Comparison of ENCODE assay signal across 11 cellular contexts in genomic region chr1:67019600-67020136, GRCh38. TPM values are rescaled to one million over a fixed set of nuclear protein-coding genes. Genes with fewer than 3 reads are reported as not detected.
DNase-seq lines count a peak whose midpoint lies in the region; ATAC-seq and TF ChIP-seq lines count a peak whose summit lies in the region.
"Had no signal": no experiment of that assay in that cellular context is flagged by ENCODE, and none has a peak within 500 bp of the region (broad histone marks: within the 10 kb centered on the region; RNA-seq: fewer than 3 reads in every experiment).

No MANE protein-coding gene starts in this region.

- no peak for TF ChIP-seq POLR2A in heart left ventricle (IDR thresholded peaks at IDR 0.05)
- TF ChIP-seq POLR2A in ovary (IDR thresholded peaks at IDR 0.05), result no peak

- peaks cover 0 to 50% (median 26%) of the 10 kb centered on the region in 9 donors for H3K36me3 ChIP-seq in heart left ventricle
- H3K36me3 ChIP-seq in ovary, result no peaks in the 10 kb centered on the region

- H3K4me3 ChIP-seq in heart left ventricle (no peak overlapping the region), ovary (no peak overlapping the region)

- H3K27me3 Mint-ChIP-seq in activated T-helper 1 cell treated with anti-CD3 and anti-CD28 coated beads, Interleukin-12 subunit alpha, Interleukin-12 subunit beta, Interleukin-2, Interleukin-4 antibody, amounts not matched to agents 30 ng/mL and 10 ng/mL and 1 ng/mL, durations not matched to agents 14 hours and 24 hours and 36 hours (ENCODE audit: insufficient read depth), result no peaks in the 10 kb centered on the region
- no peaks in the 10 kb centered on the region for H3K27me3 Mint-ChIP-seq in progenitor cell of endocrine pancreas
- no peaks in the 10 kb centered on the region for H3K27me3 Mint-ChIP-seq in activated CD4-positive, alpha-beta T cell treated with anti-CD3 and anti-CD28 coated beads, Interleukin-2, amount 10 ng/mL, durations not matched to agents 24 days and 14 days
- H3K27me3 Mint-ChIP-seq in immature natural killer cell (ENCODE audit: low read depth in 3 of 3), result peaks cover 0 to 2% (median 0%) of the 10 kb centered on the region in 3 donors

- intact Hi-C loops in activated T-helper 1 cell treated with anti-CD3 and anti-CD28 coated beads, Interleukin-12 subunit alpha, Interleukin-12 subunit beta, Interleukin-2, Interleukin-4 antibody, amounts not matched to agents 30 ng/mL and 10 ng/mL and 1 ng/mL, durations not matched to agents 14 hours and 24 hours and 36 hours (cut with micrococcal nuclease), result no loop called here
- intact Hi-C loops in heart left ventricle (cut with DNase I) (no loop called here), ovary (cut with DNase I) (no loop called here)
- intact Hi-C loops in activated CD4-positive, alpha-beta T cell treated with anti-CD3 and anti-CD28 coated beads, Interleukin-2, amount 10 ng/mL, durations not matched to agents 24 days and 14 days (cut with micrococcal nuclease), result no loop called here

- in situ Hi-C loops in G401 (cut with HindIII; ENCODE audit: low sequenced_read_pairs), result no loop called here

- H3K36me3 Mint-ChIP-seq in activated T-helper 1 cell treated with anti-CD3 and anti-CD28 coated beads, Interleukin-12 subunit alpha, Interleukin-12 subunit beta, Interleukin-2, Interleukin-4 antibody, amounts not matched to agents 30 ng/mL and 10 ng/mL and 1 ng/mL, durations not matched to agents 14 hours and 24 hours and 36 hours (ENCODE audit: low read depth), result peaks cover 30% of the 10 kb centered on the region
- H3K36me3 Mint-ChIP-seq in progenitor cell of endocrine pancreas (ENCODE audit: insufficient read depth), result peaks cover 8% of the 10 kb centered on the region
- H3K36me3 Mint-ChIP-seq in activated CD4-positive, alpha-beta T cell treated with anti-CD3 and anti-CD28 coated beads, Interleukin-2, amount 10 ng/mL, durations not matched to agents 24 days and 14 days (ENCODE audit: low read depth), result peaks cover 34% of the 10 kb centered on the region
- peaks cover 3 to 17% (median 12%) of the 10 kb centered on the region in 3 donors for H3K36me3 Mint-ChIP-seq in immature natural killer cell

- no peak for TF ChIP-seq CTCF in heart left ventricle (IDR thresholded peaks at IDR 0.05)
- TF ChIP-seq CTCF in progenitor cell of endocrine pancreas (IDR thresholded peaks at IDR 0.05; ENCODE audit: unreplicated experiment), result no peak
- no peak for TF ChIP-seq CTCF in ovary (IDR thresholded peaks at IDR 0.05)

- no peaks in the 10 kb centered on the region for H3K27me3 ChIP-seq in heart left ventricle
- no peaks in the 10 kb centered on the region for H3K27me3 ChIP-seq in ovary

- TF ChIP-seq EP300 in ovary (IDR thresholded peaks at IDR 0.05), result no peak

- H3K4me1 ChIP-seq in heart left ventricle (peaks cover 3 to 28% (median 20%) of the 10 kb centered on the region in 12 donors), ovary (ENCODE audit: insufficient read depth) (peaks cover 1% of the 10 kb centered on the region)

- H3K9me3 Mint-ChIP-seq in activated T-helper 1 cell treated with anti-CD3 and anti-CD28 coated beads, Interleukin-12 subunit alpha, Interleukin-12 subunit beta, Interleukin-2, Interleukin-4 antibody, amounts not matched to agents 30 ng/mL and 10 ng/mL and 1 ng/mL, durations not matched to agents 14 hours and 24 hours and 36 hours, result no peaks in the 10 kb centered on the region
- no peaks in the 10 kb centered on the region for H3K9me3 Mint-ChIP-seq in progenitor cell of endocrine pancreas (ENCODE audit: low read depth)
- no peaks in the 10 kb centered on the region for H3K9me3 Mint-ChIP-seq in activated CD4-positive, alpha-beta T cell treated with anti-CD3 and anti-CD28 coated beads, Interleukin-2, amount 10 ng/mL, durations not matched to agents 24 days and 14 days
- H3K9me3 Mint-ChIP-seq in immature natural killer cell, result no peaks in the 10 kb centered on the region

- H3K4me1 Mint-ChIP-seq in activated T-helper 1 cell treated with anti-CD3 and anti-CD28 coated beads, Interleukin-12 subunit alpha, Interleukin-12 subunit beta, Interleukin-2, Interleukin-4 antibody, amounts not matched to agents 30 ng/mL and 10 ng/mL and 1 ng/mL, durations not matched to agents 14 hours and 24 hours and 36 hours (ENCODE audit: low read depth), result peaks cover 9% of the 10 kb centered on the region
- H3K4me1 Mint-ChIP-seq in progenitor cell of endocrine pancreas (ENCODE audit: low read depth) (peaks cover 24% of the 10 kb centered on the region), immature natural killer cell (no peaks in the 10 kb centered on the region)
- H3K4me1 Mint-ChIP-seq in activated CD4-positive, alpha-beta T cell treated with anti-CD3 and anti-CD28 coated beads, Interleukin-2, amount 10 ng/mL, durations not matched to agents 24 days and 14 days, result no peaks in the 10 kb centered on the region

- H3K4me3 Mint-ChIP-seq in activated T-helper 1 cell treated with anti-CD3 and anti-CD28 coated beads, Interleukin-12 subunit alpha, Interleukin-12 subunit beta, Interleukin-2, Interleukin-4 antibody, amounts not matched to agents 30 ng/mL and 10 ng/mL and 1 ng/mL, durations not matched to agents 14 hours and 24 hours and 36 hours, result no peak overlapping the region
- no peak overlapping the region for H3K4me3 Mint-ChIP-seq in progenitor cell of endocrine pancreas (ENCODE audit: low read depth)
- H3K4me3 Mint-ChIP-seq in activated CD4-positive, alpha-beta T cell treated with anti-CD3 and anti-CD28 coated beads, Interleukin-2, amount 10 ng/mL, durations not matched to agents 24 days and 14 days, result no peak overlapping the region
- H3K4me3 Mint-ChIP-seq in immature natural killer cell, result no peak overlapping the region

- ATAC-seq in heart left ventricle, result peak; percentile 58 to 84 (median 82)

- H3K27ac Mint-ChIP-seq in activated T-helper 1 cell treated with anti-CD3 and anti-CD28 coated beads, Interleukin-12 subunit alpha, Interleukin-12 subunit beta, Interleukin-2, Interleukin-4 antibody, amounts not matched to agents 30 ng/mL and 10 ng/mL and 1 ng/mL, durations not matched to agents 14 hours and 24 hours and 36 hours, result peak overlapping the region; percentile 2
- H3K27ac Mint-ChIP-seq in progenitor cell of endocrine pancreas (peak overlapping the region; percentile 85), immature natural killer cell (no peak overlapping the region)
- no peak overlapping the region for H3K27ac Mint-ChIP-seq in activated CD4-positive, alpha-beta T cell treated with anti-CD3 and anti-CD28 coated beads, Interleukin-2, amount 10 ng/mL, durations not matched to agents 24 days and 14 days

- 6 to 32% (median 18%) methylated on average over 1 of the region's 1 CpG for WGBS in heart left ventricle, 4 donors
- whole genome bisulfite sequencing in ovary, 3 donors, result 13 to 21% (median 19%) methylated on average over 1 of the region's 1 CpG

- H3K9me3 ChIP-seq in heart left ventricle (no peaks in the 10 kb centered on the region), ovary (no peaks in the 10 kb centered on the region)

- peak overlapping the region in 11 of 12 donors; percentile 1 to 84 (median 56) for H3K27ac ChIP-seq in heart left ventricle
- H3K27ac ChIP-seq in ovary, result no peak overlapping the region

- peak; percentile 16 for DNase-seq in G401 (ENCODE audit: low spot score)
- no peak for DNase-seq in activated T-helper 1 cell treated with anti-CD3 and anti-CD28 coated beads, Interleukin-12 subunit alpha, Interleukin-12 subunit beta, Interleukin-2, Interleukin-4 antibody, amounts not matched to agents 30 ng/mL and 10 ng/mL and 1 ng/mL, durations not matched to agents 14 hours and 24 hours and 36 hours (ENCODE audit: low spot score)
- peak in 1 of 5 donors; percentile 22 for DNase-seq in heart left ventricle
- DNase-seq in progenitor cell of endocrine pancreas (ENCODE audit: low spot score, unreplicated experiment), result no peak
- no peak for DNase-seq in activated CD4-positive, alpha-beta T cell treated with anti-CD3 and anti-CD28 coated beads, Interleukin-2, amount 10 ng/mL, durations not matched to agents 24 days and 14 days
- no peak for DNase-seq in ovary
- DNase-seq in immature natural killer cell, result no peak
- no peak for DNase-seq in activated effector memory CD4-positive, alpha-beta T cell treated with Interleukin-2 at 50 U/mL for 16 hours
- DNase-seq: Karpas-422; SHP77 treated with DMSO at 0.1 percent for 48 hours; stimulated activated CD4-positive, alpha-beta T cell treated with anti-CD3 and anti-CD28 coated beads, Interleukin-1b, Interleukin-23, amount 100 ng/mL, for 48 hours had no signal

RNA-seq across cellular contexts. Expression of gene SLC35D1, which starts 34.3 kb away (rescaled TPM):
- total RNA-seq in G401 (2014; rRNA removed; shearing (Covaris generic)), result 2.5 and 4.7 TPM in 2 replicates
- total RNA-seq in activated T-helper 1 cell treated with anti-CD3 and anti-CD28 coated beads, Interleukin-12 subunit alpha, Interleukin-12 subunit beta, Interleukin-2, Interleukin-4 antibody, amounts not matched to agents 30 ng/mL and 10 ng/mL and 1 ng/mL, durations not matched to agents 14 hours and 24 hours and 36 hours, result 20.4 and 20.5 TPM in 2 replicates
- 1 to 10 TPM; 2.9 to 6.8 (median 4.2) TPM for total RNA-seq in heart left ventricle
- 1 to 10 TPM; 1.8 to 3.1 TPM for polyA plus RNA-seq in heart left ventricle
- total RNA-seq in progenitor cell of endocrine pancreas, result 11.9 and 12.2 TPM in 2 replicates
- 15.9 and 16.1 TPM in 2 replicates for total RNA-seq in activated CD4-positive, alpha-beta T cell treated with anti-CD3 and anti-CD28 coated beads, Interleukin-2, amount 10 ng/mL, durations not matched to agents 24 days and 14 days
- total RNA-seq in ovary, result 10 to 100 TPM in 4 of 7 donors, 1 to 10 TPM in 3; 7.4 to 11.8 (median 10.3) TPM
- 10 to 100 TPM in 1 of 2 donors, 1 to 10 TPM in 1; 5.0 to 16.9 TPM for polyA plus RNA-seq in ovary
- polyA plus RNA-seq in immature natural killer cell, result 1 to 10 TPM; 1.2 to 3.7 (median 3.1) TPM

Comparison
In these comparisons a context has a peak if more than half of its experiments do, and no peak if none do; other contexts are left out.
1. H3K27ac Mint-ChIP-seq: peak in activated T-helper 1 cell treated with anti-CD3 and anti-CD28 coated beads, Interleukin-12 subunit alpha, Interleukin-12 subunit beta, Interleukin-2, Interleukin-4 antibody, amounts not matched to agents 30 ng/mL and 10 ng/mL and 1 ng/mL, durations not matched to agents 14 hours and 24 hours and 36 hours (single experiment) and progenitor cell of endocrine pancreas (single experiment); none in activated CD4-positive, alpha-beta T cell treated with anti-CD3 and anti-CD28 coated beads, Interleukin-2, amount 10 ng/mL, durations not matched to agents 24 days and 14 days (single experiment) and immature natural killer cell (0 of 6).
2. H3K27ac ChIP-seq: peak in heart left ventricle (11 of 12); none in ovary (0 of 2).